In the genomic region with DNA sequence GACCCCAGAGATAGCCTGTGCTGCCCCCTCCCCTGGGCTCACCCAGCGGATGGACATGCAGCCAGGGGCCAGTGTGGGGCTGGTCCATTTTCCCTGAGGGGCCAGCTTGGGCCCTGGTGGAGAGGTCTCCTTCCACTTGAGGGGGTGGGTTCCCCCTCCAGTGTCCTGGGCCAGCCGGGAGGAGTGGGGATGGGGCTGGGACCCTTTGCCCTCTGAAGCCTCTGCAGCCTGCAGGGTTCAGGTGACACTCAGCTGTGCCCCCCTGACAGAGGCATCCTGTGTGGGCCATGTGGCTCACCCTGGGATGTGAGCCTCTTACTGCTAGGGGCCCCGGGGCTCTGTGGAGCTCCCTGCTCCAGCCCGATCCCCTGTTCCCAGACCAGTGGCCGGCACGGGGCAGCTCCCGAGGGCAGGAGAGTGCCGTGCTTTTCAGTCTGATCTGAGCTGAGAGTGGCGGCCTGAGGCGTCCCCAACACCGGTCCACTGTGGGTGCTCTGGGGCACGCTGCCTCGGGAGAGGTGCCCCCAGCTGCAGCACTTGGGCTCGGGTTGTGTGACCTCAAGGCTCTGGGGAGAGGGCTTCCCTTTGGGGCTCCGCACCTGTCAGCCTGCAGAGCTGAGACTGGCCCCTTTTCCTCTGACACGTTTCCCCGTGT, we compare ENCODE assay signal across 19 cellular contexts. TPM values are rescaled to one million over a fixed set of nuclear protein-coding genes. Genes with fewer than 3 reads are reported as not detected.
DNase-seq lines count a peak whose midpoint lies in the region; TF ChIP-seq lines count a peak whose summit lies in the region.
"Had no signal": no experiment of that assay in that cellular context is flagged by ENCODE, and none has a peak within 500 bp of the region (broad histone marks: within the 10 kb centered on the region; RNA-seq: fewer than 3 reads in every experiment).

No MANE protein-coding gene starts in this region.

- no peak overlapping the region for H4K91ac ChIP-seq in neuronal stem cell (ENCODE audit: low read depth, low read length, poor library complexity)

- POLR2A ChIA-PET in HEK293 (lab: Yijun Ruan, JAX): interaction anchor here (0.6 to 3.7 kb wide), 6 partner anchors 13 to 252 kb away, joined by 3 to 23 read pairs (median 4); a partner anchor contains a TSS

- H3K23ac ChIP-seq in neuronal stem cell (ENCODE audit: low read depth, low read length, poor library complexity): peak overlapping the region; percentile 29

- H3K4me3 ChIP-seq in HEK293 (ENCODE audit: low read depth, low read length) (no peak overlapping the region), neuronal stem cell (ENCODE audit: low read length in 2 of 2) (no peak overlapping the region)
- H3K4me3 ChIP-seq: GM23248, Peyer's patch, prostate gland, skin epidermis, stomach had no signal

- H3K36me3 ChIP-seq in HEK293 (ENCODE audit: control insufficient read depth in 2 of 2, insufficient read depth in 1 of 2, low read length in 2 of 2): peaks cover 0 to 19% of the 10 kb centered on the region in 2 experiments; a peak in 1 of 3 replicates
- peaks cover 10 to 18% of the 10 kb centered on the region in 2 donors for H3K36me3 ChIP-seq in neuronal stem cell (replicated peaks in 1 of 2; ENCODE audit: control insufficient read depth in 2 of 2, insufficient read depth in 2 of 2, low read length in 2 of 2)
- H3K36me3 ChIP-seq: BE2C, Peyer's patch, prostate gland, stomach had no signal

- H3K27ac ChIP-seq in HEK293 (ENCODE audit: extremely low read depth, low read depth, low read length) (no peak overlapping the region), neuronal stem cell (replicated peaks; ENCODE audit: low read length) (no peak overlapping the region)
- H3K27ac ChIP-seq: GM23248, Peyer's patch, prostate gland, skin epidermis, stomach had no signal

- peak overlapping the region; percentile 89 for H2AK5ac ChIP-seq in neuronal stem cell (ENCODE audit: low read depth, low read length)

- peaks cover 0 to 40% (median 13%) of the 10 kb centered on the region in 3 experiments for H3K27me3 ChIP-seq in neuronal stem cell (ENCODE audit: control insufficient read depth in 3 of 3, insufficient read depth in 3 of 3, low read depth in 1 of 3, low read length in 3 of 3)

- TF ChIP-seq POLR2A in Raji (IDR thresholded peaks at IDR 0.05; ENCODE audit: insufficient read depth, low read depth, low read length): peak; percentile 24; the same call in 1 of the 2 replicates

- H2BK15ac ChIP-seq in neuronal stem cell (ENCODE audit: low read length): peak overlapping the region; percentile 78

- H3K4me1 ChIP-seq in HEK293 (ENCODE audit: control insufficient read depth, insufficient read depth, low read length) (peaks cover 2% of the 10 kb centered on the region; the same call in 1 of the 2 replicates), neuronal stem cell (ENCODE audit: control insufficient read depth in 2 of 2, insufficient read depth in 1 of 2, low read depth in 1 of 2, low read length in 2 of 2) (peaks cover 13 to 15% of the 10 kb centered on the region in 2 donors)
- H3K4me1 ChIP-seq: BE2C, prostate gland had no signal

- WGBS in neuronal stem cell (ENCODE audit: extremely low coverage in 2 of 2, insufficient read length in 2 of 2, insufficient replicate concordance in 1 of 2), 2 donors: no CpG with 5 or more reads among the region's 17 CpGs

- CTCF ChIA-PET in HEK293 (lab: Yijun Ruan, JAX): interaction anchor here (0.6 to 1.6 kb wide), 3 partner anchors 81 to 255 kb away, joined by 3 to 5 read pairs (median 4); no protein-coding TSS in a partner anchor

- H3K9me3 ChIP-seq in HEK293 (ENCODE audit: control insufficient read depth, insufficient read depth, low read depth, low read length) (no peaks in the 10 kb centered on the region), neuronal stem cell (replicated peaks in 1 of 2; ENCODE audit: control insufficient read depth in 2 of 2, insufficient read depth in 1 of 2, low read depth in 1 of 2, low read length in 2 of 2) (peaks cover 0 to 2% of the 10 kb centered on the region in 2 donors)
- H3K9me3 ChIP-seq: BE2C, Peyer's patch, prostate gland had no signal

- peak overlapping the region; percentile 54 for H2BK120ac ChIP-seq in neuronal stem cell (ENCODE audit: low read depth, low read length)

- peak overlapping the region; percentile 91 for H3K18ac ChIP-seq in neuronal stem cell (ENCODE audit: low read length)

- peak overlapping the region; percentile 39 for H2BK5ac ChIP-seq in neuronal stem cell (ENCODE audit: low read length)

- H2AFZ ChIP-seq in neuronal stem cell (ENCODE audit: low read length): no peak overlapping the region
- H2AFZ ChIP-seq: GM23248 had no signal

- peak overlapping the region; percentile 70 for H3K9ac ChIP-seq in neuronal stem cell (ENCODE audit: low read depth, low read length, poor library complexity)
- H3K9ac ChIP-seq: GM23248 had no signal

- no peak for TF ChIP-seq CTCF in HEK293 (tag by site-specific recombination; IDR thresholded peaks at IDR 0.05)

- peak overlapping the region; percentile 7 for H2BK12ac ChIP-seq in neuronal stem cell (ENCODE audit: low read length)

- peak overlapping the region; percentile 80 for H3K4me2 ChIP-seq in neuronal stem cell (ENCODE audit: insufficient read depth, low read length, poor library complexity, severe bottlenecking)

- no peak for DNase-seq in neuronal stem cell (ENCODE audit: low spot score)
- DNase-seq in activated T-cell treated with anti-CD3 and anti-CD28 coated beads for 4 hours: no peak
- DNase-seq in HuH-7.5 (ENCODE audit: low spot score): no peak
- DNase-seq: activated CD4-positive, CD25-positive, alpha-beta regulatory T cell; activated CD8-positive, alpha-beta T cell treated with anti-CD3 and anti-CD28 coated beads, Interleukin-2, amount 10 ng/mL, durations not matched to agents 7 days and 5 days; activated naive CD4-positive, alpha-beta T cell treated with anti-CD3 and anti-CD28 coated beads, Interleukin-2, amount 10 ng/mL, durations not matched to agents 7 days and 5 days; activated T-cell treated with anti-CD3 and anti-CD28 coated beads, Interleukin-2, amount 50 U/mL, for 4 hours; BE2C; effector CD4-positive, alpha-beta T cell; left cardiac atrium; MM.1S; NCI-H748 treated with DMSO at 0.1 percent for 48 hours; Peyer's patch; stomach had no signal

- H3K14ac ChIP-seq in neuronal stem cell (ENCODE audit: low read length): peak overlapping the region; percentile 82

- peaks cover 2% of the 10 kb centered on the region for H3K79me1 ChIP-seq in neuronal stem cell (ENCODE audit: low read depth, low read length)

- no peak overlapping the region for H3K4ac ChIP-seq in neuronal stem cell (ENCODE audit: low read length)

- no peak overlapping the region for H4K8ac ChIP-seq in neuronal stem cell (ENCODE audit: low read depth, low read length)

TF ChIP-seq in HEK293, 187 proteins besides CTCF, POLR2A, EP300 and RAD21:
- TF ChIP-seq ZBTB20 (tag by site-specific recombination; IDR thresholded peaks at IDR 0.05) (peak; percentile 85), ZNF624 (tag by site-specific recombination; IDR thresholded peaks at IDR 0.05) (no peak), ZNF214 (tag by site-specific recombination; IDR thresholded peaks at IDR 0.05; ENCODE audit: borderline replicate concordance) (no peak)
- TF ChIP-seq, protein P1, sequence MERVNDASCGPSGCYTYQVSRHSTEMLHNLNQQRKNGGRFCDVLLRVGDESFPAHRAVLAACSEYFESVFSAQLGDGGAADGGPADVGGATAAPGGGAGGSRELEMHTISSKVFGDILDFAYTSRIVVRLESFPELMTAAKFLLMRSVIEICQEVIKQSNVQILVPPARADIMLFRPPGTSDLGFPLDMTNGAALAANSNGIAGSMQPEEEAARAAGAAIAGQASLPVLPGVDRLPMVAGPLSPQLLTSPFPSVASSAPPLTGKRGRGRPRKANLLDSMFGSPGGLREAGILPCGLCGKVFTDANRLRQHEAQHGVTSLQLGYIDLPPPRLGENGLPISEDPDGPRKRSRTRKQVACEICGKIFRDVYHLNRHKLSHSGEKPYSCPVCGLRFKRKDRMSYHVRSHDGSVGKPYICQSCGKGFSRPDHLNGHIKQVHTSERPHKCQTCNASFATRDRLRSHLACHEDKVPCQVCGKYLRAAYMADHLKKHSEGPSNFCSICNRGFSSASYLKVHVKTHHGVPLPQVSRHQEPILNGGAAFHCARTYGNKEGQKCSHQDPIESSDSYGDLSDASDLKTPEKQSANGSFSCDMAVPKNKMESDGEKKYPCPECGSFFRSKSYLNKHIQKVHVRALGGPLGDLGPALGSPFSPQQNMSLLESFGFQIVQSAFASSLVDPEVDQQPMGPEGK (tag by site-specific recombination; IDR thresholded peaks at IDR 0.05): 0 out of 2 replicates have a peak, but pooled peaks have one; percentile 6

RNA-seq across cellular contexts. Expression of a gene that starts 0.4 kb away (rescaled TPM):
- polyA plus RNA-seq in neuronal stem cell (2013, experiment 1 of 2): 0.52 TPM
- 0.51 TPM for polyA plus RNA-seq in neuronal stem cell (2013, experiment 2 of 2)
- polyA plus RNA-seq: GM23248, stomach had no signal

RNA-seq across cellular contexts. Expression of a gene that starts 12.5 kb away (rescaled TPM):
- 77.3 TPM for polyA plus RNA-seq in neuronal stem cell (2013, experiment 1 of 2)
- 69.6 TPM for polyA plus RNA-seq in neuronal stem cell (2013, experiment 2 of 2)

RNA-seq across cellular contexts. Expression of a gene that starts 12.8 kb away (rescaled TPM):
- polyA plus RNA-seq in neuronal stem cell (2013, experiment 1 of 2): 14.5 TPM
- 15.3 TPM for polyA plus RNA-seq in neuronal stem cell (2013, experiment 2 of 2)

RNA-seq across cellular contexts. Expression of a gene that starts 40.4 kb away (rescaled TPM):
- 0.33 TPM for polyA plus RNA-seq in neuronal stem cell (2013, experiment 1 of 2)
- 0.43 TPM for polyA plus RNA-seq in neuronal stem cell (2013, experiment 2 of 2)
- polyA plus RNA-seq: GM23248 had no signal
